ENCODE assay signal across 29 cellular contexts in genomic region chr1:87918398-87918797, GRCh38.
"Had no signal": no experiment of that assay in that cellular context is flagged by ENCODE, and none has a peak within 500 bp of the region (broad histone marks: within the 10 kb centered on the region; RNA-seq: fewer than 3 reads in every experiment).

No MANE protein-coding gene starts in this region.

- H3K27me3 Mint-ChIP-seq: type B pancreatic cell had no signal

- H3K4me3 ChIP-seq: body of pancreas, gastroesophageal sphincter, right lobe of liver, suprapubic skin had no signal

- H3K4me1 Mint-ChIP-seq: activated naive CD8-positive, alpha-beta T cell treated with anti-CD3 and anti-CD28 coated beads, Interleukin-2, amount 10 ng/mL, durations not matched to agents 7 days and 5 days; natural killer cell; stimulated activated effector memory CD8-positive, alpha-beta T cell treated with anti-CD3 and anti-CD28 coated beads, Interleukin-12 subunit alpha, Interleukin-12 subunit beta, amount 100 ng/mL, for 72 hours; stimulated activated naive CD8-positive, alpha-beta T cell treated with anti-CD3 and anti-CD28 coated beads, Interleukin-15, amount 100 ng/mL, for 72 hours; T-helper 17 cell had no signal

- H3K9ac ChIP-seq: parathyroid adenoma had no signal

- H3K79me2 ChIP-seq: parathyroid adenoma had no signal

- H2AFZ ChIP-seq: parathyroid adenoma had no signal

- H3K36me3 Mint-ChIP-seq: activated naive CD8-positive, alpha-beta T cell treated with anti-CD3 and anti-CD28 coated beads, Interleukin-2, amount 10 ng/mL, durations not matched to agents 7 days and 5 days; stimulated activated effector memory CD8-positive, alpha-beta T cell treated with anti-CD3 and anti-CD28 coated beads, Interleukin-12 subunit alpha, Interleukin-12 subunit beta, amount 100 ng/mL, for 72 hours; type B pancreatic cell had no signal

- H3K36me3 ChIP-seq: gastroesophageal sphincter, right lobe of liver, suprapubic skin, vagina had no signal

- H3K4me3 Mint-ChIP-seq: activated naive CD4-positive, alpha-beta T cell treated with anti-CD3 and anti-CD28 coated beads for 36 hours; activated naive CD8-positive, alpha-beta T cell treated with anti-CD3 and anti-CD28 coated beads, Interleukin-2, amount 10 ng/mL, durations not matched to agents 7 days and 5 days; activated T-cell treated with anti-CD3 and anti-CD28 coated beads, Interleukin-2, amount 50 U/mL, for 4 hours; natural killer cell; stimulated activated effector memory CD8-positive, alpha-beta T cell treated with anti-CD3 and anti-CD28 coated beads, Interleukin-12 subunit alpha, Interleukin-12 subunit beta, amount 100 ng/mL, for 72 hours; stimulated activated naive CD8-positive, alpha-beta T cell treated with anti-CD3 and anti-CD28 coated beads, Interleukin-15, amount 100 ng/mL, for 72 hours; type B pancreatic cell had no signal

- H3K27ac ChIP-seq: body of pancreas, gastroesophageal sphincter, parathyroid adenoma, right lobe of liver, suprapubic skin, vagina had no signal

- DNase-seq: activated CD4-positive, alpha-beta T cell treated with anti-CD3 and anti-CD28 coated beads for 4 hours; activated CD4-positive, alpha-beta T cell treated with anti-CD3 and anti-CD28 coated beads, Interleukin-2, amount 50 U/mL, for 48 hours; activated CD4-positive, CD25-positive, alpha-beta regulatory T cell; activated CD8-positive, alpha-beta memory T cell treated with anti-CD3 and anti-CD28 coated beads, Interleukin-2, amount 50 U/mL, for 48 hours; activated naive CD4-positive, alpha-beta T cell treated with anti-CD3 and anti-CD28 coated beads for 36 hours; activated naive CD8-positive, alpha-beta T cell treated with anti-CD3 and anti-CD28 coated beads, Interleukin-2, amount 10 ng/mL, durations not matched to agents 7 days and 5 days; activated T-cell treated with anti-CD3 and anti-CD28 coated beads, Interleukin-2, amount 50 U/mL, for 4 hours; amniotic stem cell; body of pancreas; dermis blood vessel endothelial cell; effector memory CD4-positive, alpha-beta T cell; head of caudate nucleus; hypothalamus; left ventricle myocardium superior; mammary epithelial cell; midbrain; natural killer cell; right lobe of liver; small intestine; stimulated activated CD4-positive, alpha-beta T cell treated with anti-CD3 and anti-CD28 coated beads, Interleukin-2, amount 100 ng/mL, for 24 hours; stimulated activated naive CD8-positive, alpha-beta T cell treated with anti-CD3 and anti-CD28 coated beads, Interleukin-15, amount 100 ng/mL, for 72 hours; T-helper 17 cell had no signal

- H3K27me3 ChIP-seq: body of pancreas, gastroesophageal sphincter, right lobe of liver, suprapubic skin, vagina had no signal

- H3K4me1 ChIP-seq: body of pancreas, gastroesophageal sphincter, parathyroid adenoma, right lobe of liver, suprapubic skin, vagina had no signal

- ATAC-seq: activated T-cell treated with anti-CD3 and anti-CD28 coated beads, Interleukin-2, amount 50 U/mL, for 4 hours; body of pancreas; esophagus mucosa; gastroesophageal sphincter; left ventricle myocardium superior; natural killer cell; right lobe of liver; stimulated activated effector memory CD8-positive, alpha-beta T cell treated with anti-CD3 and anti-CD28 coated beads, Interleukin-12 subunit alpha, Interleukin-12 subunit beta, amount 100 ng/mL, for 72 hours; stimulated activated naive CD8-positive, alpha-beta T cell treated with anti-CD3 and anti-CD28 coated beads, Interleukin-15, amount 100 ng/mL, for 72 hours; T-helper 17 cell had no signal

- H3K9me3 ChIP-seq: body of pancreas, right lobe of liver, vagina had no signal

- H3K27ac Mint-ChIP-seq: activated naive CD4-positive, alpha-beta T cell treated with anti-CD3 and anti-CD28 coated beads for 36 hours; activated naive CD8-positive, alpha-beta T cell treated with anti-CD3 and anti-CD28 coated beads, Interleukin-2, amount 10 ng/mL, durations not matched to agents 7 days and 5 days; natural killer cell; stimulated activated effector memory CD8-positive, alpha-beta T cell treated with anti-CD3 and anti-CD28 coated beads, Interleukin-12 subunit alpha, Interleukin-12 subunit beta, amount 100 ng/mL, for 72 hours; stimulated activated naive CD8-positive, alpha-beta T cell treated with anti-CD3 and anti-CD28 coated beads, Interleukin-15, amount 100 ng/mL, for 72 hours; T-helper 17 cell; type B pancreatic cell had no signal
